27 cellular contexts compared by ENCODE assay signal in the genomic region with DNA sequence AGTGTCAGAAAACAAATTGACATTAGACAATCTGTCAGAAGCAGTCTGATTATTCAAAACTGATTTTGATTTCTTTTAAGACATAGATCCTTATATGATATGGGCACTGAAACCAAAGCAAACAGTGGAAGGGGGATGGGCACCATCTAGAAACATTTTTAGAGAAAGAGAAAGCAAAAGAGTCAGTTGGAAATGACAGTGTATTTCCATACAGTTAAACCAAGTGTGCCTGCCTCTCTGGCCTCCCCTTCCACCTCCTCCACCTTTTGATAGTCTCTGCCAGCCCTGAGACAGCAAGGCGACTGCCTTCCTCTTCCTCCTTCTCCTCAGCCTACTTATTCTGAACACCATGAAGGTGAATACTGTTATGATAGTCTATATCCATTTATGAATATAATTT.
DNase-seq lines count a peak whose midpoint lies in the region; ATAC-seq, FAIRE-seq and TF ChIP-seq lines count a peak whose summit lies in the region.
"Had no signal": no experiment of that assay in that cellular context is flagged by ENCODE, and none has a peak within 500 bp of the region (broad histone marks: within the 10 kb centered on the region; RNA-seq: fewer than 3 reads in every experiment).

No MANE protein-coding gene starts in this region.

- no peak for DNase-seq in astrocyte (ENCODE audit: low read depth)
- no peak for DNase-seq in COLO829 (ENCODE audit: low spot score)
- no peak for DNase-seq in suprapubic skin (ENCODE audit: low spot score in 2 of 2)
- DNase-seq: DMS53; EL; GF-D8; Kasumi-1; NCI-H1694; NCI-H2081; NCI-H2171; NCI-H345; NCI-H524; NCI-H774; NK-92 treated with Interleukin-12 subunit alpha and Interleukin-12 subunit beta, amount 100 ng/mL, for 24 hours; Peyer's patch; SJCRH30; T-cell had no signal

- FAIRE-seq in astrocyte (lab: Jason Lieb, UNC) = no peak
- FAIRE-seq: A549, D721Med had no signal

- no peaks in the 10 kb centered on the region for H3K27me3 Mint-ChIP-seq in astrocyte (ENCODE audit: low read depth, unreplicated experiment)
- H3K27me3 Mint-ChIP-seq: B cell, T-cell had no signal

- no peak overlapping the region for H3K4me3 Mint-ChIP-seq in astrocyte (ENCODE audit: unreplicated experiment)
- H3K4me3 Mint-ChIP-seq: B cell, CD14-positive monocyte, GM23338, T-cell had no signal

- no peak for TF ChIP-seq POLR2A in suprapubic skin (IDR thresholded peaks at IDR 0.05)

- ATAC-seq in GM18517 (IDR thresholded peaks at IDR 0.05; ENCODE audit: unreplicated experiment) (peak; percentile 57), GM21447 (IDR thresholded peaks at IDR 0.05; ENCODE audit: unreplicated experiment) (peak; percentile 55), HG03175 (IDR thresholded peaks at IDR 0.05; ENCODE audit: unreplicated experiment) (peak; percentile 62), HG02678 (IDR thresholded peaks at IDR 0.05; ENCODE audit: unreplicated experiment) (no peak)
- ATAC-seq: A549, GM23338, T-cell had no signal

- TF ChIP-seq CTCF in astrocyte (IDR thresholded peaks at IDR 0.05; ENCODE audit: insufficient read depth, low read depth, low read length) = no peak
- TF ChIP-seq CTCF in suprapubic skin (IDR thresholded peaks at IDR 0.05) = no peak

- H3K36me3 Mint-ChIP-seq in astrocyte (ENCODE audit: low read depth, unreplicated experiment) = no peaks in the 10 kb centered on the region
- H3K36me3 Mint-ChIP-seq: CD14-positive monocyte, T-cell had no signal

- H3K9me3 ChIP-seq in astrocyte (ENCODE audit: insufficient read depth, low read depth, low read length) (no peaks in the 10 kb centered on the region), suprapubic skin (no peaks in the 10 kb centered on the region)
- H3K9me3 ChIP-seq: A549, HAP-1, Peyer's patch, SJCRH30 had no signal

- WGBS in suprapubic skin = 83% methylated on average over 1 of the region's 1 CpG

- no peaks in the 10 kb centered on the region for H3K36me3 ChIP-seq in astrocyte (ENCODE audit: insufficient read depth, low read length)
- no peaks in the 10 kb centered on the region for H3K36me3 ChIP-seq in suprapubic skin
- H3K36me3 ChIP-seq: HAP-1, Peyer's patch, SJCRH30 had no signal

- H3K27me3 ChIP-seq in astrocyte (ENCODE audit: insufficient read depth, low read length) (no peaks in the 10 kb centered on the region), suprapubic skin (no peaks in the 10 kb centered on the region)
- H3K27me3 ChIP-seq: Peyer's patch, SJCRH30 had no signal

- no peak overlapping the region for H3K9ac ChIP-seq in astrocyte (ENCODE audit: low read length)

- H3K4me1 ChIP-seq in astrocyte (ENCODE audit: insufficient read depth, low read length) = no peaks in the 10 kb centered on the region
- H3K4me1 ChIP-seq in suprapubic skin = no peaks in the 10 kb centered on the region
- H3K4me1 ChIP-seq: A549, HAP-1, Peyer's patch, SJCRH30 had no signal

- no peaks in the 10 kb centered on the region for H3K79me2 ChIP-seq in astrocyte (ENCODE audit: insufficient read depth, low read length)

- H3K4me1 Mint-ChIP-seq in astrocyte (ENCODE audit: low read depth, unreplicated experiment) = no peaks in the 10 kb centered on the region
- H3K4me1 Mint-ChIP-seq: B cell, CD14-positive monocyte, GM23338, T-cell had no signal

- no peaks in the 10 kb centered on the region for H4K20me1 ChIP-seq in astrocyte (ENCODE audit: insufficient read depth, low read length)

- H3K4me3 ChIP-seq in astrocyte (ENCODE audit: insufficient read depth, low read depth, low read length) (no peak overlapping the region), suprapubic skin (no peak overlapping the region)
- H3K4me3 ChIP-seq: A549, GM23338, HAP-1, Peyer's patch, SJCRH30 had no signal

- H3K27ac ChIP-seq in astrocyte (ENCODE audit: low read depth, low read length) (no peak overlapping the region), suprapubic skin (no peak overlapping the region)
- H3K27ac ChIP-seq: A549, Peyer's patch, SJCRH30 had no signal

- peak overlapping the region; percentile 28 for H3K27ac Mint-ChIP-seq in astrocyte (ENCODE audit: unreplicated experiment)
- H3K27ac Mint-ChIP-seq: B cell, CD14-positive monocyte, GM23338, T-cell had no signal

- no peak for TF ChIP-seq EP300 in suprapubic skin (IDR thresholded peaks at IDR 0.05)

- H3K9me3 Mint-ChIP-seq in astrocyte (ENCODE audit: unreplicated experiment) = no peaks in the 10 kb centered on the region

- H2AFZ ChIP-seq in astrocyte (ENCODE audit: low read depth, low read length) = no peak overlapping the region
- H2AFZ ChIP-seq: GM23338 had no signal

- no peak overlapping the region for H3K4me2 ChIP-seq in astrocyte (ENCODE audit: low read length)
- H3K4me2 ChIP-seq: A549, GM23338 had no signal
